Comparison of ENCODE assay signal across 23 cellular contexts in the genomic region with DNA sequence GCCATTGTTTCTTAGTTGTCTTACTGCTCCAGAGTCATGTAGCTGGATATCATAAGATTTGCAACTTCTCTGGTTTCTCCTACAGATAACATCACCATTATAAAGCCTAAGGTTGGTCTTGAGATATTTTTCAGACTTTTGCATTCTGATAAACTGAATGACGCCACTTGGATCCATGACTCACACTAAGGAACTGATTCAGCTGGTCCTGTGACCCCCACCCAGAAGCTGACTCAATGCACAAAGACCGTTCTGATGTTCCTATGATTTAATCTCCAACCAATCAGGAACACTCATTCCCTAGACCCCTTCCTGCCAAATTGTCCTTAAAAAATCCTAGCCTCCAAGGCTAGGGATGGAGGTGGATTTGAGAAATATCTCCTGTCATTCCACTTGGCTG.
DNase-seq lines count a peak whose midpoint lies in the region; ATAC-seq and TF ChIP-seq lines count a peak whose summit lies in the region.
"Had no signal": no experiment of that assay in that cellular context is flagged by ENCODE, and none has a peak within 500 bp of the region (broad histone marks: within the 10 kb centered on the region; RNA-seq: fewer than 3 reads in every experiment).

No MANE protein-coding gene starts in this region.

- intact Hi-C loops in left ventricle myocardium superior (cut with micrococcal nuclease), result no loop called here

- CTCF ChIA-PET in GM10248 (lab: Yijun Ruan, JAX), result no interaction called here

- H3K4me1 ChIP-seq in mesendoderm (ENCODE audit: control insufficient read depth, low read depth, low read length), result no peaks in the 10 kb centered on the region
- H3K4me1 ChIP-seq: right lobe of liver, SJCRH30, upper lobe of left lung had no signal

- no peak overlapping the region for H3K4me2 ChIP-seq in mesendoderm (ENCODE audit: low read length)

- no peak overlapping the region for H3K9ac ChIP-seq in mesendoderm (ENCODE audit: low read length)

- no peak overlapping the region for H3K56ac ChIP-seq in mesendoderm (ENCODE audit: low read length)

- no CpG with 5 or more reads among the region's 2 CpGs for WGBS in mesendoderm (ENCODE audit: extremely low coverage, insufficient coverage, low lambda C conversion rate)

- in situ Hi-C loops in Caki2 (cut with HindIII; ENCODE audit: low pct_unique_long_range_greater_than_20kb, low sequenced_read_pairs) (no loop called here), brain microvascular endothelial cell (cut with HindIII; ENCODE audit: low pct_ligation_motif_present, low sequenced_read_pairs) (no loop called here)

- H2BK5ac ChIP-seq in mesendoderm (ENCODE audit: low read length), result no peak overlapping the region

- no peak overlapping the region for H3K18ac ChIP-seq in mesendoderm (ENCODE audit: low read length)

- H3K27me3 ChIP-seq in brain microvascular endothelial cell (replicated peaks) (no peaks in the 10 kb centered on the region), mesendoderm (ENCODE audit: insufficient read depth, low read length, poor library complexity) (no peaks in the 10 kb centered on the region)
- H3K27me3 ChIP-seq: neutrophil, right lobe of liver, SJCRH30, upper lobe of left lung had no signal

- H3K27ac ChIP-seq in brain microvascular endothelial cell (peak overlapping the region; percentile 60), mesendoderm (ENCODE audit: low read depth, low read length) (no peak overlapping the region)
- H3K27ac ChIP-seq: neutrophil, right lobe of liver, SJCRH30, upper lobe of left lung had no signal

- no peaks in the 10 kb centered on the region for H3K79me2 ChIP-seq in mesendoderm (ENCODE audit: control insufficient read depth, insufficient read depth, low read length)

- H2BK15ac ChIP-seq in mesendoderm (replicated peaks; ENCODE audit: low read depth), result no peak overlapping the region

- H3K4me3 ChIP-seq in brain microvascular endothelial cell (ENCODE audit: low read depth, low read length), result no peak overlapping the region
- H3K4me3 ChIP-seq in mesendoderm (ENCODE audit: low read length), result no peak overlapping the region
- H3K4me3 ChIP-seq: right lobe of liver, SJCRH30, upper lobe of left lung had no signal

- no peak overlapping the region for H3K4ac ChIP-seq in mesendoderm (ENCODE audit: low read depth, low read length)

- DNase-seq in Caki2 (ENCODE audit: low read depth) (peak; percentile 5), NCI-H226 (peak; percentile 91), brain microvascular endothelial cell (peak; percentile 92), iris pigment epithelial cell (ENCODE audit: low read depth) (peak; percentile 92), GM10248 (ENCODE audit: extremely low spot score) (no peak), left ventricle myocardium superior (no peak), mesendoderm (no peak)
- DNase-seq: activated CD4-positive, alpha-beta T cell treated with anti-CD3 and anti-CD28 coated beads for 1 hour; activated naive CD8-positive, alpha-beta T cell treated with anti-CD3 and anti-CD28 coated beads, Interleukin-2, amount 10 ng/mL, durations not matched to agents 7 days and 5 days; CD4-positive, alpha-beta T cell; DMS79 treated with DMSO at 0.1 percent for 48 hours; effector CD4-positive, alpha-beta T cell; GOT3; KBM-7; NCI-H2029; NCI-H524 treated with DMSO at 0.1 percent for 48 hours; right lobe of liver; SJCRH30; stimulated activated naive CD8-positive, alpha-beta T cell treated with anti-CD3 and anti-CD28 coated beads, Interleukin-15, amount 100 ng/mL, for 72 hours; T-helper 9 cell; upper lobe of left lung had no signal

- H3K79me1 ChIP-seq in mesendoderm (ENCODE audit: low read length), result no peaks in the 10 kb centered on the region

- H2BK120ac ChIP-seq in mesendoderm (ENCODE audit: low read depth, low read length), result no peak overlapping the region

- H2AK5ac ChIP-seq in mesendoderm (ENCODE audit: low read length), result no peak overlapping the region

- H3K23ac ChIP-seq in mesendoderm (ENCODE audit: low read length), result no peak overlapping the region

- H4K5ac ChIP-seq in mesendoderm (ENCODE audit: low read length), result no peak overlapping the region

- no peak overlapping the region for H4K8ac ChIP-seq in mesendoderm (ENCODE audit: low read depth, low read length)

- H3K36me3 ChIP-seq in brain microvascular endothelial cell (replicated peaks) (no peaks in the 10 kb centered on the region), mesendoderm (ENCODE audit: control insufficient read depth, insufficient read depth, low read length) (no peaks in the 10 kb centered on the region)
- H3K36me3 ChIP-seq: neutrophil, right lobe of liver, SJCRH30, upper lobe of left lung had no signal

- POLR2A ChIA-PET in GM10248 (lab: Yijun Ruan, JAX), result no interaction called here

- no peak for ATAC-seq in GM21423 (IDR thresholded peaks at IDR 0.05; ENCODE audit: unreplicated experiment)
- ATAC-seq in left ventricle myocardium superior, result no peak
- ATAC-seq: right lobe of liver; stimulated activated naive CD8-positive, alpha-beta T cell treated with anti-CD3 and anti-CD28 coated beads, Interleukin-15, amount 100 ng/mL, for 72 hours had no signal

- TF ChIP-seq CTCF in brain microvascular endothelial cell (IDR thresholded peaks at IDR 0.05; ENCODE audit: low read depth, low read length, missing control alignments) (no peak), GM10248 (IDR thresholded peaks at IDR 0.05; ENCODE audit: control extremely low read depth, extremely low read depth, low read depth, missing control alignments) (no peak)

Comparison
In these comparisons a context has a peak if more than half of its experiments do, and no peak if none do; other contexts are left out.
1. DNase-seq: peak in Caki2 (single experiment), NCI-H226 (single experiment), brain microvascular endothelial cell (single experiment) and iris pigment epithelial cell (single experiment); none in GM10248 (single experiment), left ventricle myocardium superior (single experiment) and mesendoderm (single experiment).